ENCODE assay signal across 19 cellular contexts in the genomic region with DNA sequence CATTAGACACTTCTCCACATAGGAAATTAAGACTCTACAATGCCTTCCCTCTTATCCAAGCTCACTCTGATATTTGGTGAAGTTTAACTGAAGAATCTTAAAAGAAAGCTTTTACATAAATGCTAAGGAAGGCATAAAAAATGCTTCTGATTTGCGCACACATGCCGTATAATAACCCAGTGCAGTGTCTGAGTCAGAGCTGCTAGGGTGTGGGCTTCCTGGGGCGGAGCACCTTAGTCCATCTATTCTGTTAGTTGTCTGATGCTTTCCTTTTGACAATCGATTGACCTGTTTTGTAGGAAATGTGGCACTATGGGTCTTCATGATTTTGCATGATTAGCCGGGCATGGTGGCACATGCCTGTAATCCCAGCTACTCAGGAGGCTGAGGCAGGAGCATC.
DNase-seq lines count a peak whose midpoint lies in the region; ATAC-seq and TF ChIP-seq lines count a peak whose summit lies in the region.
"Had no signal": no experiment of that assay in that cellular context is flagged by ENCODE, and none has a peak within 500 bp of the region (broad histone marks: within the 10 kb centered on the region; RNA-seq: fewer than 3 reads in every experiment).

No MANE protein-coding gene starts in this region.

- H3K27me3 Mint-ChIP-seq in stimulated activated naive B cell treated with anti-CD40 and anti-IgM and Interleukin-4, amounts not matched to agents 10 μg/mL and 1 μg/mL and 100 μg/mL, for 72 hours = no peaks in the 10 kb centered on the region
- H3K27me3 Mint-ChIP-seq: CD4-positive, alpha-beta memory T cell had no signal

- DNase-seq in ELR (ENCODE audit: low read depth) (peak; percentile 35), HT1080 (ENCODE audit: low read depth) (peak; percentile 27), RWPE2 (ENCODE audit: low spot score) (no peak), NCI-H1417 treated with DMSO at 0.1 percent for 48 hours (lab: John Stamatoyannopoulos, UW) (no peak), HAP-1 (ENCODE audit: low spot score in 2 of 2) (no peak)
- DNase-seq in stimulated activated naive B cell treated with anti-CD40 and anti-IgM and Interleukin-4, amounts not matched to agents 10 μg/mL and 1 μg/mL and 100 μg/mL, for 72 hours = no peak
- DNase-seq: AML-193; CD4-positive, alpha-beta memory T cell; DMS153; DMS79; GF-D8; HCEC 1CT had no signal

- H3K9me3 ChIP-seq in RWPE2 (ENCODE audit: severe bottlenecking) = no peaks in the 10 kb centered on the region
- H3K9me3 ChIP-seq in HAP-1 = no peaks in the 10 kb centered on the region
- H3K9me3 ChIP-seq: A549, BLaER1 had no signal

- ATAC-seq in RWPE2 (ENCODE audit: low read depth) (peak; percentile 68; the same call in 1 of the 3 replicates), GM18505 (IDR thresholded peaks at IDR 0.05; ENCODE audit: unreplicated experiment) (no peak)
- no peak for ATAC-seq in stimulated activated naive B cell treated with anti-CD40 and anti-IgM and Interleukin-4, amounts not matched to agents 10 μg/mL and 1 μg/mL and 100 μg/mL, for 72 hours (replicated peaks)
- ATAC-seq: A549, HepG2 had no signal

- peak overlapping the region; percentile 53 for H3K27ac Mint-ChIP-seq in stimulated activated naive B cell treated with anti-CD40 and anti-IgM and Interleukin-4, amounts not matched to agents 10 μg/mL and 1 μg/mL and 100 μg/mL, for 72 hours
- H3K27ac Mint-ChIP-seq: CD14-positive monocyte; CD4-positive, alpha-beta memory T cell had no signal

- H3K27ac ChIP-seq in RWPE2 (ENCODE audit: poor library complexity, severe bottlenecking) = no peak overlapping the region
- H3K27ac ChIP-seq: A549, BLaER1, HL-60, KMS-11 had no signal

- H3K36me3 Mint-ChIP-seq in stimulated activated naive B cell treated with anti-CD40 and anti-IgM and Interleukin-4, amounts not matched to agents 10 μg/mL and 1 μg/mL and 100 μg/mL, for 72 hours = peaks cover 10 to 39% of the 10 kb centered on the region in 2 donors
- H3K36me3 Mint-ChIP-seq: CD4-positive, alpha-beta memory T cell had no signal

- TF ChIP-seq POLR2A in GM18505 (IDR thresholded peaks at IDR 0.05; ENCODE audit: borderline replicate concordance, extremely low read depth, insufficient read depth, insufficient read length) = no peak

- H3K36me3 ChIP-seq in RWPE2 (ENCODE audit: low read depth) (no peaks in the 10 kb centered on the region), HAP-1 (replicated peaks) (no peaks in the 10 kb centered on the region)
- H3K36me3 ChIP-seq: BLaER1 had no signal

- H3K4me3 ChIP-seq in RWPE2 (ENCODE audit: severe bottlenecking) (no peak overlapping the region), HAP-1 (no peak overlapping the region)
- H3K4me3 ChIP-seq: A549, BLaER1 had no signal

- no peak overlapping the region for H3K4me3 Mint-ChIP-seq in stimulated activated naive B cell treated with anti-CD40 and anti-IgM and Interleukin-4, amounts not matched to agents 10 μg/mL and 1 μg/mL and 100 μg/mL, for 72 hours
- H3K4me3 Mint-ChIP-seq: CD14-positive monocyte; CD4-positive, alpha-beta memory T cell had no signal

- TF ChIP-seq CTCF in RWPE2 (IDR thresholded peaks at IDR 0.05; ENCODE audit: poor library complexity, severe bottlenecking) = no peak

- H3K4me1 ChIP-seq in RWPE2 (ENCODE audit: insufficient read depth, poor library complexity, severe bottlenecking) (peaks cover 16% of the 10 kb centered on the region), HAP-1 (peaks cover 4% of the 10 kb centered on the region; the same call in 1 of the 2 replicates)
- H3K4me1 ChIP-seq: A549 had no signal

- no peaks in the 10 kb centered on the region for H3K9me3 Mint-ChIP-seq in stimulated activated naive B cell treated with anti-CD40 and anti-IgM and Interleukin-4, amounts not matched to agents 10 μg/mL and 1 μg/mL and 100 μg/mL, for 72 hours
- H3K9me3 Mint-ChIP-seq: CD14-positive monocyte had no signal

- in situ Hi-C loops in HAP-1 (cut with MboI; ENCODE audit: low sequenced_read_pairs) = no loop called here

- no peaks in the 10 kb centered on the region for H3K27me3 ChIP-seq in RWPE2 (ENCODE audit: insufficient read depth, poor library complexity, severe bottlenecking)
- H3K27me3 ChIP-seq in HAP-1 (ENCODE audit: low read depth) = 0 out of 2 replicates have a peak, but pooled peaks cover 3% of the 10 kb centered on the region
- H3K27me3 ChIP-seq: BLaER1 had no signal

- H3K4me1 Mint-ChIP-seq in stimulated activated naive B cell treated with anti-CD40 and anti-IgM and Interleukin-4, amounts not matched to agents 10 μg/mL and 1 μg/mL and 100 μg/mL, for 72 hours = peaks cover 18 to 40% of the 10 kb centered on the region in 2 donors
- H3K4me1 Mint-ChIP-seq: CD4-positive, alpha-beta memory T cell had no signal

Comparison
In these comparisons a context has a peak if more than half of its experiments do, and no peak if none do; other contexts are left out.
1. DNase-seq: peak in ELR (single experiment) and HT1080 (single experiment); none in RWPE2 (single experiment), stimulated activated naive B cell treated with anti-CD40 and anti-IgM and Interleukin-4, amounts not matched to agents 10 μg/mL and 1 μg/mL and 100 μg/mL, for 72 hours (single experiment), NCI-H1417 treated with DMSO at 0.1 percent for 48 hours (single experiment) and HAP-1 (0 of 2).